Comparison of ENCODE assay signal across 8 cellular contexts in genomic region chr12:108570743-108571603, GRCh38. TPM values are rescaled to one million over a fixed set of nuclear protein-coding genes. Genes with fewer than 3 reads are reported as not detected.
DNase-seq lines count a peak whose midpoint lies in the region; ATAC-seq and TF ChIP-seq lines count a peak whose summit lies in the region.

No MANE protein-coding gene starts in this region.

- no peak for TF ChIP-seq POLR2A in heart left ventricle (IDR thresholded peaks at IDR 0.05)

- H3K4me3 ChIP-seq in heart left ventricle: no peak overlapping the region
- H3K4me3 ChIP-seq in fibroblast of the aortic adventitia (ENCODE audit: low read depth, low read length): no peak overlapping the region
- no peak overlapping the region for H3K4me3 ChIP-seq in psoas muscle

- peaks cover 0 to 46% (median 41%) of the 10 kb centered on the region in 9 donors for H3K36me3 ChIP-seq in heart left ventricle
- H3K36me3 ChIP-seq in psoas muscle (ENCODE audit: insufficient read depth in 1 of 2, low read depth in 1 of 2): peaks cover 20 to 44% of the 10 kb centered on the region in 2 donors

- H3K27me3 ChIP-seq in heart left ventricle (no peaks in the 10 kb centered on the region), psoas muscle (ENCODE audit: insufficient read depth in 3 of 3, low read length in 2 of 3) (no peaks in the 10 kb centered on the region)

- TF ChIP-seq CTCF in heart left ventricle (IDR thresholded peaks at IDR 0.05) (peak in 9 of 12 donors; percentile 16 to 58 (median 37)), fibroblast of the aortic adventitia (IDR thresholded peaks at IDR 0.05; ENCODE audit: insufficient read depth, low read length) (peak; percentile 59), psoas muscle (IDR thresholded peaks at IDR 0.05) (no peak)

- ATAC-seq in heart left ventricle (no peak), left ventricle myocardium superior (no peak), psoas muscle (no peak), HG03439 (IDR thresholded peaks at IDR 0.05; ENCODE audit: unreplicated experiment) (no peak)

- H3K9me3 ChIP-seq in heart left ventricle: no peaks in the 10 kb centered on the region
- no peaks in the 10 kb centered on the region for H3K9me3 ChIP-seq in psoas muscle

- intact Hi-C loops in heart left ventricle (cut with DNase I) (loop anchor here in 2 of 10 donors (2.0 to 5.0 kb wide), 2 partner anchors 41 to 48 kb away; no protein-coding TSS in a partner anchor), left ventricle myocardium superior (cut with micrococcal nuclease) (no loop called here), psoas muscle (cut with DNase I) (no loop called here)

- DNase-seq in heart left ventricle (peak in 1 of 5 donors; percentile 1), left ventricle myocardium superior (no peak), SHP77 (lab: John Stamatoyannopoulos, UW) (peak; percentile 19 to 29), fibroblast of the aortic adventitia (ENCODE audit: low read depth) (peak; percentile 84), ureter (ENCODE audit: low spot score) (peak; percentile 40), psoas muscle (no peak), DMS79 treated with DMSO at 0.1 percent for 48 hours (lab: John Stamatoyannopoulos, UW) (no peak)

- WGBS in heart left ventricle, 4 donors: 65 to 70% (median 67%) methylated on average over 3 of the region's 3 CpGs
- WGBS in psoas muscle, 3 donors: 51 to 65% (median 60%) methylated on average over 3 of the region's 3 CpGs

- no peak overlapping the region for H3K27ac ChIP-seq in heart left ventricle
- no peak overlapping the region for H3K27ac ChIP-seq in psoas muscle

- H3K4me1 ChIP-seq in heart left ventricle: peaks cover 0 to 26% (median 12%) of the 10 kb centered on the region in 12 donors
- H3K4me1 ChIP-seq in psoas muscle: peaks cover 7% of the 10 kb centered on the region

RNA-seq across cellular contexts. Expression of gene ISCU, which starts 8.6 kb away (rescaled TPM):
- total RNA-seq in heart left ventricle: 100 to 1,000 TPM; 289 to 632 (median 497) TPM
- 100 to 1,000 TPM; 203 to 335 TPM for polyA plus RNA-seq in heart left ventricle
- total RNA-seq in left ventricle myocardium superior: 468 TPM
- 136 TPM in 2 replicates for total RNA-seq in fibroblast of the aortic adventitia (ENCODE audit: low replicate concordance)
- total RNA-seq in ureter: 131 TPM
- total RNA-seq in psoas muscle: 100 to 1,000 TPM; 148 to 225 (median 212) TPM
- 100 to 1,000 TPM; 190 to 352 (median 220) TPM for polyA plus RNA-seq in psoas muscle

RNA-seq across cellular contexts. Expression of gene SART3, which starts 10.0 kb away (rescaled TPM):
- total RNA-seq in heart left ventricle: 10 to 100 TPM; 19.5 to 33.2 (median 27.4) TPM
- polyA plus RNA-seq in heart left ventricle: 10 to 100 TPM; 13.3 to 20.3 TPM
- total RNA-seq in left ventricle myocardium superior: 24.7 TPM
- 46.6 and 105 TPM in 2 replicates for total RNA-seq in fibroblast of the aortic adventitia (ENCODE audit: low replicate concordance)
- 64.9 TPM for total RNA-seq in ureter
- total RNA-seq in psoas muscle: 10 to 100 TPM; 22.3 to 32.7 (median 24.9) TPM
- polyA plus RNA-seq in psoas muscle: 10 to 100 TPM; 13.4 to 35.3 (median 22.5) TPM

RNA-seq across cellular contexts. Expression of gene TMEM119, which starts 26.9 kb away (rescaled TPM):
- total RNA-seq in heart left ventricle: 10 to 100 TPM in 1 of 9 donors, 1 to 10 TPM in 7, under 1 TPM in 1; 0.19 to 11.0 (median 2.2) TPM
- 1 to 10 TPM in 1 of 2 donors, under 1 TPM in 1; 0.80 to 3.0 TPM for polyA plus RNA-seq in heart left ventricle
- 1.4 TPM for total RNA-seq in left ventricle myocardium superior
- 58.4 and 164 TPM in 2 replicates for total RNA-seq in fibroblast of the aortic adventitia (ENCODE audit: low replicate concordance)
- 15.9 TPM for total RNA-seq in ureter
- 1 to 10 TPM in 2 of 4 donors, under 1 TPM in 2; 0.25 to 2.6 (median 0.68) TPM for total RNA-seq in psoas muscle
- polyA plus RNA-seq in psoas muscle: under 1 TPM; 0.31 to 0.99 (median 0.34) TPM

RNA-seq across cellular contexts. Expression of gene FICD, which starts 55.9 kb away (rescaled TPM):
- 1 to 10 TPM; 2.6 to 6.6 (median 3.5) TPM for total RNA-seq in heart left ventricle
- polyA plus RNA-seq in heart left ventricle: 1 to 10 TPM; 1.4 to 4.6 TPM
- 3.2 TPM for total RNA-seq in left ventricle myocardium superior
- total RNA-seq in fibroblast of the aortic adventitia (ENCODE audit: low replicate concordance): 7.6 and 11.6 TPM in 2 replicates
- total RNA-seq in ureter: 6.4 TPM
- total RNA-seq in psoas muscle: 1 to 10 TPM; 1.6 to 4.2 (median 2.8) TPM
- 1 to 10 TPM; 5.0 to 5.5 (median 5.1) TPM for polyA plus RNA-seq in psoas muscle

Comparison
In these comparisons a context has a peak if more than half of its experiments do, and no peak if none do; other contexts are left out.
1. DNase-seq: peak in SHP77 (2 of 2), fibroblast of the aortic adventitia (single experiment) and ureter (single experiment); none in left ventricle myocardium superior (single experiment), psoas muscle (0 of 2) and DMS79 treated with DMSO at 0.1 percent for 48 hours (single experiment).